Comparison of ENCODE assay signal across 17 cellular contexts in genomic region chr3:194249323-194250103, GRCh38.
DNase-seq lines count a peak whose midpoint lies in the region; ATAC-seq lines count a peak whose summit lies in the region.
"Had no signal": no experiment of that assay in that cellular context is flagged by ENCODE, and none has a peak within 500 bp of the region (broad histone marks: within the 10 kb centered on the region; RNA-seq: fewer than 3 reads in every experiment).

No MANE protein-coding gene starts in this region.

- H4K8ac ChIP-seq in mesenchymal stem cell (ENCODE audit: low read length): peak overlapping the region; percentile 28

- no peak overlapping the region for H2BK15ac ChIP-seq in mesenchymal stem cell (ENCODE audit: low read depth, poor library complexity, severe bottlenecking)

- CTCF ChIA-PET in CD4-positive, alpha-beta memory T cell (lab: Charles Lee; ENCODE audit: partially characterized antibody): no interaction called here

- H3K4me1 ChIP-seq in mesenchymal stem cell (ENCODE audit: control insufficient read depth, insufficient read depth, low read depth, low read length): peaks cover 6% of the 10 kb centered on the region
- H3K4me1 ChIP-seq in CD4-positive, alpha-beta memory T cell (ENCODE audit: insufficient read depth, low read length): no peaks in the 10 kb centered on the region

- no peak for ATAC-seq in effector memory CD8-positive, alpha-beta T cell (replicated peaks)
- no peak for ATAC-seq in GM21390 (IDR thresholded peaks at IDR 0.05; ENCODE audit: unreplicated experiment)

- H3K27ac ChIP-seq in KOPT-K1 (ENCODE audit: low read depth, low read length, poor library complexity, severe bottlenecking) (peak overlapping the region; percentile 0), mesenchymal stem cell (ENCODE audit: low read length, poor library complexity, severe bottlenecking) (no peak overlapping the region)
- H3K27ac ChIP-seq in CD4-positive, alpha-beta memory T cell (ENCODE audit: low read depth, low read length): no peak overlapping the region
- H3K27ac ChIP-seq: testis had no signal

- no peak overlapping the region for H2BK5ac ChIP-seq in mesenchymal stem cell (ENCODE audit: low read depth, low read length, poor library complexity, severe bottlenecking)

- H3K18ac ChIP-seq in mesenchymal stem cell (ENCODE audit: low read depth in 1 of 2, low read length in 2 of 2): peak overlapping the region; percentile 23 to 61

- no peaks in the 10 kb centered on the region for H3K36me3 Mint-ChIP-seq in effector memory CD8-positive, alpha-beta T cell (ENCODE audit: insufficient read depth)
- H3K36me3 Mint-ChIP-seq in CD4-positive, alpha-beta memory T cell: no peaks in the 10 kb centered on the region
- H3K36me3 Mint-ChIP-seq: activated CD4-positive, alpha-beta memory T cell treated with anti-CD3 and anti-CD28 coated beads for 36 hours had no signal

- no peak overlapping the region for H3K4me3 Mint-ChIP-seq in effector memory CD8-positive, alpha-beta T cell
- H3K4me3 Mint-ChIP-seq in CD4-positive, alpha-beta memory T cell: no peak overlapping the region
- H3K4me3 Mint-ChIP-seq: activated CD4-positive, alpha-beta memory T cell treated with anti-CD3 and anti-CD28 coated beads for 36 hours; activated T-helper 1 cell treated with anti-CD3 and anti-CD28 coated beads, Interleukin-12 subunit alpha, Interleukin-12 subunit beta, Interleukin-2, Interleukin-4 antibody, amounts not matched to agents 30 ng/mL and 10 ng/mL and 1 ng/mL, durations not matched to agents 14 hours and 24 hours and 36 hours had no signal

- H3K4me3 ChIP-seq in mesenchymal stem cell (ENCODE audit: insufficient read depth in 1 of 2, low read depth in 1 of 2, low read length in 2 of 2): no peak overlapping the region
- no peak overlapping the region for H3K4me3 ChIP-seq in CD4-positive, alpha-beta memory T cell (ENCODE audit: low read length in 2 of 2)
- H3K4me3 ChIP-seq: testis had no signal

- H3K27me3 Mint-ChIP-seq in effector memory CD8-positive, alpha-beta T cell: peaks cover 10 to 29% of the 10 kb centered on the region in 2 donors
- H3K27me3 Mint-ChIP-seq in CD4-positive, alpha-beta memory T cell: no peaks in the 10 kb centered on the region

- intact Hi-C loops in CD4-positive, alpha-beta memory T cell (cut with micrococcal nuclease): loop anchor here (1.0 kb wide), 1 partner anchor 48 kb away; no protein-coding TSS in a partner anchor

- no peak overlapping the region for H3K27ac Mint-ChIP-seq in effector memory CD8-positive, alpha-beta T cell
- no peak overlapping the region for H3K27ac Mint-ChIP-seq in CD4-positive, alpha-beta memory T cell
- H3K27ac Mint-ChIP-seq: activated CD4-positive, alpha-beta memory T cell treated with anti-CD3 and anti-CD28 coated beads for 36 hours; activated T-helper 1 cell treated with anti-CD3 and anti-CD28 coated beads, Interleukin-12 subunit alpha, Interleukin-12 subunit beta, Interleukin-2, Interleukin-4 antibody, amounts not matched to agents 30 ng/mL and 10 ng/mL and 1 ng/mL, durations not matched to agents 14 hours and 24 hours and 36 hours had no signal

- H2BK120ac ChIP-seq in mesenchymal stem cell (ENCODE audit: low read depth, low read length): no peak overlapping the region

- H3K9me3 Mint-ChIP-seq in effector memory CD8-positive, alpha-beta T cell: no peaks in the 10 kb centered on the region
- H3K9me3 Mint-ChIP-seq in CD4-positive, alpha-beta memory T cell: no peaks in the 10 kb centered on the region
- H3K9me3 Mint-ChIP-seq: activated CD4-positive, alpha-beta memory T cell treated with anti-CD3 and anti-CD28 coated beads for 36 hours; activated T-helper 1 cell treated with anti-CD3 and anti-CD28 coated beads, Interleukin-12 subunit alpha, Interleukin-12 subunit beta, Interleukin-2, Interleukin-4 antibody, amounts not matched to agents 30 ng/mL and 10 ng/mL and 1 ng/mL, durations not matched to agents 14 hours and 24 hours and 36 hours had no signal

- H3K4ac ChIP-seq in mesenchymal stem cell (ENCODE audit: low read depth in 1 of 2, low read length in 2 of 2): no peak overlapping the region

- H2AFZ ChIP-seq in mesenchymal stem cell (ENCODE audit: low read depth, low read length): no peak overlapping the region

- no peaks in the 10 kb centered on the region for H3K79me1 ChIP-seq in mesenchymal stem cell (replicated peaks; ENCODE audit: low read length, poor library complexity, severe bottlenecking)

- H3K14ac ChIP-seq in mesenchymal stem cell (ENCODE audit: low read length in 2 of 2): no peak overlapping the region

- no peak overlapping the region for H3K23ac ChIP-seq in mesenchymal stem cell (ENCODE audit: low read length in 2 of 2)

- H3K9me3 ChIP-seq in KOPT-K1 (ENCODE audit: insufficient read depth, low read length, poor library complexity, severe bottlenecking) (no peaks in the 10 kb centered on the region), mesenchymal stem cell (ENCODE audit: control insufficient read depth, low read length) (no peaks in the 10 kb centered on the region)
- H3K9me3 ChIP-seq in CD4-positive, alpha-beta memory T cell (ENCODE audit: control insufficient read depth in 1 of 2, low read length in 2 of 2): no peaks in the 10 kb centered on the region
- H3K9me3 ChIP-seq: testis had no signal

- peak; percentile 45 for DNase-seq in COR-L47 (lab: John Stamatoyannopoulos, UW)
- peak; percentile 75 for DNase-seq in RPMI7951 (ENCODE audit: low read depth)
- DNase-seq in mesenchymal stem cell: no peak
- DNase-seq in GM03348 (ENCODE audit: low spot score): no peak
- DNase-seq in effector memory CD8-positive, alpha-beta T cell: no peak
- DNase-seq in CD4-positive, alpha-beta memory T cell: no peak
- DNase-seq: activated CD4-positive, alpha-beta memory T cell treated with anti-CD3 and anti-CD28 coated beads for 36 hours; AML-193; DMS153; foreskin melanocyte; NCI-H2107; stimulated activated CD4-positive, alpha-beta T cell treated with anti-CD3 and anti-CD28 coated beads, Interleukin-2, amount 100 ng/mL, for 48 hours; stimulated activated CD8-positive, alpha-beta memory T cell treated with anti-CD3 and anti-CD28 coated beads, Interleukin-4, amount 100 ng/mL, for 48 hours; testis had no signal

- 67% methylated on average over 9 of the region's 13 CpGs for WGBS in mesenchymal stem cell

- POLR2A ChIA-PET in CD4-positive, alpha-beta memory T cell (lab: Charles Lee; ENCODE audit: partially characterized antibody): no interaction called here

- no peak overlapping the region for H4K91ac ChIP-seq in mesenchymal stem cell (ENCODE audit: low read length)

- no peaks in the 10 kb centered on the region for H3K36me3 ChIP-seq in KOPT-K1 (ENCODE audit: insufficient read depth, low read length)
- H3K36me3 ChIP-seq in mesenchymal stem cell (ENCODE audit: control insufficient read depth in 1 of 2, insufficient read depth in 2 of 2, low read depth in 1 of 2, low read length in 2 of 2): no peaks in the 10 kb centered on the region
- H3K36me3 ChIP-seq in CD4-positive, alpha-beta memory T cell (ENCODE audit: insufficient read depth, low read length): no peaks in the 10 kb centered on the region

- H3K4me1 Mint-ChIP-seq in effector memory CD8-positive, alpha-beta T cell (ENCODE audit: low read depth in 2 of 2): peaks cover 0 to 3% of the 10 kb centered on the region in 2 donors
- H3K4me1 Mint-ChIP-seq in CD4-positive, alpha-beta memory T cell: peaks cover 0 to 5% (median 4%) of the 10 kb centered on the region in 4 donors

- no peak overlapping the region for H3K9ac ChIP-seq in mesenchymal stem cell (ENCODE audit: low read length)

- H3K27me3 ChIP-seq in mesenchymal stem cell (ENCODE audit: control insufficient read depth in 1 of 2, insufficient read depth in 1 of 2, low read length in 2 of 2): peaks cover 45 to 70% of the 10 kb centered on the region in 2 experiments
- no peaks in the 10 kb centered on the region for H3K27me3 ChIP-seq in CD4-positive, alpha-beta memory T cell (ENCODE audit: insufficient read depth, low read length)
- H3K27me3 ChIP-seq: testis had no signal

- H3K4me2 ChIP-seq in mesenchymal stem cell (ENCODE audit: low read length, poor library complexity, severe bottlenecking): no peak overlapping the region

- H2BK12ac ChIP-seq in mesenchymal stem cell (ENCODE audit: low read length in 2 of 2): peak overlapping the region; percentile 38 to 83

- H2AK5ac ChIP-seq in mesenchymal stem cell (ENCODE audit: low read length, severe bottlenecking): no peak overlapping the region

Comparison
In these comparisons a context has a peak if more than half of its experiments do, and no peak if none do; other contexts are left out.
1. DNase-seq: peak in COR-L47 (single experiment) and RPMI7951 (single experiment); none in mesenchymal stem cell (single experiment), GM03348 (single experiment), effector memory CD8-positive, alpha-beta T cell (0 of 3) and CD4-positive, alpha-beta memory T cell (0 of 5).